Comparison of ENCODE assay signal across 8 cellular contexts in the genomic region with DNA sequence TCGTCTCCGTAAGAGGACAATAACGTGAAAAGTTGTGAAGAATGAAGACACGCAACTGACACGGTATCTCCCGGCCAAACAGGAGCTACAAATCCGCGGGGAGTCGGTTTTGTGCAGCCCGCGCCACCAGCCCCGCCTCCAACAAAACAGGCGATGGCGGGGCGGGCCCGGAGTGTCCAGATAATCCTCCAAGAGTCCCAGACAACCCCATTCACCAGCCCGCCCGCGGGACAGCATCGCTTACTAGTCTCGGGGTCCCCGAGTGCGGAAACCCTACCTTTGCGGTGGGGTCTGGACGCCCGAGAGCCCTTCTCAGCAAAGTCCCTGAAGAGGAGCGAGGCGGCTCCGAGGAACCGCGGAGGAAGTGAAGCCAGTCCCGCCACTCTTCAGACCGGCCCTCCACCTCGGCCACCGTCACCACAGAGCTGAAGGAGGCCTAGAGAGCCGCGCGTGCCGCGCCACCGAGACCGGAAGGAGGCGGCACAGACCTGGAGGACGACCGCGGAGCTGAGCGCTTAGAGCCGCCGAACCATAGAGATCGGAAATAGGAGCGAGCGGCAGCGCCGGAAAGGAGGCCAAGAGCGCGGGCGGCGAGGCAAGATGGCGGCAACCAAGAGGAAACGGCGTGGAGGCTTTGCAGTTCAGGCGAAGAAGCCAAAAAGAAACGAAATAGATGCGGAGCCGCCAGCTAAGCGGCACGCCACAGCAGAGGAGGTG. TPM values are rescaled to one million over a fixed set of nuclear protein-coding genes. Genes with fewer than 3 reads are reported as not detected.
DNase-seq lines count a peak whose midpoint lies in the region; ATAC-seq and TF ChIP-seq lines count a peak whose summit lies in the region.

Gene BRIX1 (plus strand): TSS at position 573 of the 717 bp plus-strand sequence. CDS start 28 bp downstream, at position 601.
A gene with protein sequence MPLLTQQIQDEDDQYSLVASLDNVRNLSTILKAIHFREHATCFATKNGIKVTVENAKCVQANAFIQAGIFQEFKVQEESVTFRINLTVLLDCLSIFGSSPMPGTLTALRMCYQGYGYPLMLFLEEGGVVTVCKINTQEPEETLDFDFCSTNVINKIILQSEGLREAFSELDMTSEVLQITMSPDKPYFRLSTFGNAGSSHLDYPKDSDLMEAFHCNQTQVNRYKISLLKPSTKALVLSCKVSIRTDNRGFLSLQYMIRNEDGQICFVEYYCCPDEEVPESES (minus strand): TSS at position 366 of the 717 bp plus-strand sequence. CDS start 612 bp downstream, outside the sequence.

- ATAC-seq in GM18499 (IDR thresholded peaks at IDR 0.05; ENCODE audit: insufficient read depth, unreplicated experiment) (peak; percentile 84), HG02938 (IDR thresholded peaks at IDR 0.05; ENCODE audit: unreplicated experiment) (peak; percentile 95), left cardiac atrium (peak; percentile 100), upper lobe of right lung (peak; percentile 100)

- peaks cover 21% of the 10 kb centered on the region for H3K36me3 Mint-ChIP-seq in T-helper 1 cell treated with Interleukin-12 subunit alpha and Interleukin-12 subunit beta and Interleukin-4 antibody, amounts not matched to agents 30 μg/mL and 1 μg/mL, for 36 hours (ENCODE audit: low read depth)
- peaks cover 9% of the 10 kb centered on the region for H3K36me3 Mint-ChIP-seq in progenitor cell of endocrine pancreas (ENCODE audit: insufficient read depth)

- peak within 1 kb of the TSS; percentile 92 for H3K27ac ChIP-seq in upper lobe of right lung

- peaks cover 28% of the 10 kb centered on the region for H3K4me1 ChIP-seq in upper lobe of right lung

- peak within 1 kb of the TSS; percentile 93 for H3K4me3 ChIP-seq in upper lobe of right lung

- peaks cover 57% of the 10 kb centered on the region for H3K36me3 ChIP-seq in upper lobe of right lung

- DNase-seq in NCI-H1694 treated with DMSO at 0.1 percent for 48 hours (lab: John Stamatoyannopoulos, UW) (peak; percentile 98), amniotic stem cell (lab: John Stamatoyannopoulos, UW) (peak; percentile 96), left cardiac atrium (peak; percentile 98), progenitor cell of endocrine pancreas (ENCODE audit: low spot score, unreplicated experiment) (peak; percentile 86), upper lobe of right lung (peak; percentile 99)

- H3K4me1 Mint-ChIP-seq in T-helper 1 cell treated with Interleukin-12 subunit alpha and Interleukin-12 subunit beta and Interleukin-4 antibody, amounts not matched to agents 30 μg/mL and 1 μg/mL, for 36 hours (ENCODE audit: low read depth): peaks cover 29% of the 10 kb centered on the region
- peaks cover 25% of the 10 kb centered on the region for H3K4me1 Mint-ChIP-seq in progenitor cell of endocrine pancreas (ENCODE audit: low read depth)

- peak within 1 kb of the TSS; percentile 65 for H3K27ac Mint-ChIP-seq in T-helper 1 cell treated with Interleukin-12 subunit alpha and Interleukin-12 subunit beta and Interleukin-4 antibody, amounts not matched to agents 30 μg/mL and 1 μg/mL, for 36 hours
- H3K27ac Mint-ChIP-seq in progenitor cell of endocrine pancreas: no peak within 1 kb of the TSS

- H3K9me3 Mint-ChIP-seq in T-helper 1 cell treated with Interleukin-12 subunit alpha and Interleukin-12 subunit beta and Interleukin-4 antibody, amounts not matched to agents 30 μg/mL and 1 μg/mL, for 36 hours: no peaks in the 10 kb centered on the region
- no peaks in the 10 kb centered on the region for H3K9me3 Mint-ChIP-seq in progenitor cell of endocrine pancreas (ENCODE audit: low read depth)

- H3K9me3 ChIP-seq in upper lobe of right lung: no peaks in the 10 kb centered on the region

- intact Hi-C loops in left cardiac atrium (cut with DNase I) (no loop called here), upper lobe of right lung (cut with DNase I) (no loop called here)

- no peaks in the 10 kb centered on the region for H3K27me3 ChIP-seq in upper lobe of right lung

- TF ChIP-seq CTCF in progenitor cell of endocrine pancreas (IDR thresholded peaks at IDR 0.05; ENCODE audit: unreplicated experiment) (peak; percentile 27), upper lobe of right lung (IDR thresholded peaks at IDR 0.05) (peak; percentile 7)

- H3K27me3 Mint-ChIP-seq in T-helper 1 cell treated with Interleukin-12 subunit alpha and Interleukin-12 subunit beta and Interleukin-4 antibody, amounts not matched to agents 30 μg/mL and 1 μg/mL, for 36 hours (ENCODE audit: low read depth): no peaks in the 10 kb centered on the region
- H3K27me3 Mint-ChIP-seq in progenitor cell of endocrine pancreas: no peaks in the 10 kb centered on the region

- H3K4me3 Mint-ChIP-seq in T-helper 1 cell treated with Interleukin-12 subunit alpha and Interleukin-12 subunit beta and Interleukin-4 antibody, amounts not matched to agents 30 μg/mL and 1 μg/mL, for 36 hours: no peak within 1 kb of the TSS
- H3K4me3 Mint-ChIP-seq in progenitor cell of endocrine pancreas (ENCODE audit: low read depth): peak within 1 kb of the TSS; percentile 62

RNA-seq across cellular contexts. Expression of gene BRIX1, which starts in this region (rescaled TPM):
- total RNA-seq in left cardiac atrium: 10 to 100 TPM; 13.4 to 22.6 TPM
- 30.6 and 31.4 TPM in 2 replicates for total RNA-seq in progenitor cell of endocrine pancreas
- 19.8 TPM for total RNA-seq in upper lobe of right lung

RNA-seq across cellular contexts. Expression of the second gene that starts in this region (rescaled TPM):
- total RNA-seq in left cardiac atrium (10 to 100 TPM; 23.6 to 27.3 TPM), progenitor cell of endocrine pancreas (32.4 and 33.7 TPM in 2 replicates), upper lobe of right lung (29.1 TPM)

Comparison
In these comparisons a context has a peak if more than half of its experiments do, and no peak if none do; other contexts are left out.
1. Peak in every context shown above with its lines: DNase-seq, ATAC-seq, H3K4me3 ChIP-seq and H3K27ac ChIP-seq.